In the genomic region with DNA sequence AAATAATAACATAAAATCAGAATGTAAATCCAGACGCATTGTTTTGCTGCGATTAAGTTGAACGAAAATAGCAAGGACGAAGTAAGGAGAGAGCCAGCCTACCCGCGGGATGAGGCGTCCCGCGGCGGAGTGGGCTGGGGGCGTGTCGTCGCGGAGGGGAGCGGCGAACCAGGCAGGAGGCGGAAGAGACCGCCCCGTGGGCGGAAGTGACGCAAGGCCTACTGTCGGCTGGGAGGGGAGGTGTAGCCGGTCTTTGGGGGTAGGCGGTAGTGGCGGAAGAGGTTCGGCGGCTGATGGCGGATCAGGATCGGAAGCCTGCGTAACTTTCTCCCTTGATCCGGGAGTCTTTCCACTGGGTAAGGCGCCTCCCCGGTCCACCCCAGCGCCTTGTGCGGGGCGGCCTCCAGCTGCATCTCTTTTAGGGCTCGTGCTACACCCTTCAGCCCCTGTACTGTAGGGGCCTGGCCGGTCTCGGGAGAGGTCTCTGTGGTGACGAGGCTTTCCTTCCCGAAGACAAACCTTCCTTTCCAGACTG, we compare ENCODE assay signal across 8 cellular contexts. TPM values are rescaled to one million over a fixed set of nuclear protein-coding genes. Genes with fewer than 3 reads are reported as not detected.
DNase-seq lines count a peak whose midpoint lies in the region; ATAC-seq and TF ChIP-seq lines count a peak whose summit lies in the region.

A gene (plus strand): TSS at position 249 of the 535 bp plus-strand sequence. CDS start 8,363 bp downstream, outside the sequence.

- intact Hi-C loops in CD14-positive monocyte (cut with micrococcal nuclease): loop anchor here (2.0 to 10.0 kb wide), 3 partner anchors 45 to 79 kb away; a partner anchor contains a TSS
- intact Hi-C loops in dorsolateral prefrontal cortex (cut with DNase I): loop anchor here (2.0 kb wide), 1 partner anchor 77 kb away; a partner anchor contains a TSS
- intact Hi-C loops in right lobe of liver (cut with DNase I): no loop called here

- 0% methylated on average over 18 of the region's 41 CpGs for WGBS in right lobe of liver (ENCODE audit: insufficient coverage, low coverage, low lambda C conversion rate, missing lambda C conversion rate)

- H3K4me3 ChIP-seq in dorsolateral prefrontal cortex (peak within 1 kb of the TSS; percentile 67 to 99 (median 93)), right lobe of liver (peak within 1 kb of the TSS; percentile 70 to 85 (median 82))

- no peak for TF ChIP-seq CTCF in CD14-positive monocyte (IDR thresholded peaks at IDR 0.05)
- TF ChIP-seq CTCF in dorsolateral prefrontal cortex (IDR thresholded peaks at IDR 0.05 in 54 of 56, conservative IDR thresholded peaks at IDR 0.05 in 2 of 56; ENCODE audit: low read depth in 1 of 56, partially characterized antibody in 56 of 56): peak in 23 of 56 donors; percentile 3 to 52 (median 25)
- TF ChIP-seq CTCF in right lobe of liver (IDR thresholded peaks at IDR 0.05): no peak

- peak; percentile 96 for TF ChIP-seq POLR2A in right lobe of liver (IDR thresholded peaks at IDR 0.05)

- H3K36me3 Mint-ChIP-seq in CD14-positive monocyte: peaks cover 3 to 6% of the 10 kb centered on the region in 2 donors

- peak; percentile 94 for DNase-seq in CD14-positive monocyte (ENCODE audit: low spot score)
- peak; percentile 97 for DNase-seq in NCI-H82 (lab: John Stamatoyannopoulos, UW)
- DNase-seq in activated CD4-positive, alpha-beta T cell treated with anti-CD3 and anti-CD28 coated beads, Interleukin-2, amount 50 U/mL, for 48 hours: peak; percentile 93 to 96
- peak; percentile 88 to 98 (median 96) for DNase-seq in dorsolateral prefrontal cortex
- DNase-seq in right lobe of liver: peak; percentile 97 to 98 (median 97)
- peak; percentile 94 to 95 for DNase-seq in stimulated activated CD4-positive, alpha-beta T cell treated with anti-CD3 and anti-CD28 coated beads, Interleukin-4, amount 100 ng/mL, for 4 hours

- H3K27ac ChIP-seq in dorsolateral prefrontal cortex (peak within 1 kb of the TSS; percentile 31 to 99 (median 93)), right lobe of liver (peak within 1 kb of the TSS; percentile 91 to 98 (median 95))

- H3K36me3 ChIP-seq in right lobe of liver: no peaks in the 10 kb centered on the region

- peaks cover 0 to 60% (median 9%) of the 10 kb centered on the region in 4 donors for H3K4me1 ChIP-seq in right lobe of liver

- no peaks in the 10 kb centered on the region for H3K9me3 ChIP-seq in right lobe of liver

- H3K9me3 Mint-ChIP-seq in CD14-positive monocyte: peaks cover 0 to 3% (median 0%) of the 10 kb centered on the region in 7 donors

- peaks cover 34% of the 10 kb centered on the region for H3K4me1 Mint-ChIP-seq in CD14-positive monocyte

- H3K27me3 ChIP-seq in dorsolateral prefrontal cortex: no peaks in the 10 kb centered on the region
- no peaks in the 10 kb centered on the region for H3K27me3 ChIP-seq in right lobe of liver

- H3K27ac Mint-ChIP-seq in CD14-positive monocyte: peak within 1 kb of the TSS; percentile 98 to 100 (median 99)

- H3K4me3 Mint-ChIP-seq in CD14-positive monocyte: peak within 1 kb of the TSS; percentile 97

- peaks cover 0 to 3% (median 2%) of the 10 kb centered on the region in 3 donors for H3K27me3 Mint-ChIP-seq in CD14-positive monocyte (ENCODE audit: low read depth in 3 of 3)

- ATAC-seq in GM19397 (IDR thresholded peaks at IDR 0.05; ENCODE audit: unreplicated experiment) (peak; percentile 95), HG03571 (IDR thresholded peaks at IDR 0.05; ENCODE audit: unreplicated experiment) (peak; percentile 96), right lobe of liver (peak; percentile 94 to 97 (median 96))

RNA-seq across cellular contexts. Expression of the gene that starts here (rescaled TPM):
- polyA plus RNA-seq in CD14-positive monocyte: 100 to 1,000 TPM in 1 of 2 donors, 10 to 100 TPM in 1; 85.3 to 106 TPM
- total RNA-seq in dorsolateral prefrontal cortex (100 to 1,000 TPM in 117 of 120 experiments, 10 to 100 TPM in 3; 83.6 to 164 (median 133) TPM), right lobe of liver (10 to 100 TPM; 39.2 to 63.8 (median 47.4) TPM)

Comparison
In these comparisons a context has a peak if more than half of its experiments do, and no peak if none do; other contexts are left out.
1. Peak in every context shown above with its lines: DNase-seq, ATAC-seq, H3K4me3 ChIP-seq and H3K27ac ChIP-seq.
2. intact Hi-C loops: an anchor here in CD14-positive monocyte (2.0 to 10.0 kb wide) and dorsolateral prefrontal cortex (2.0 kb wide); none called in right lobe of liver.